Comparison of ENCODE assay signal across 19 cellular contexts in genomic region chrX:10726647-10727046, GRCh38.
DNase-seq lines count a peak whose midpoint lies in the region; ATAC-seq, FAIRE-seq and TF ChIP-seq lines count a peak whose summit lies in the region.
"Had no signal": no experiment of that assay in that cellular context is flagged by ENCODE, and none has a peak within 500 bp of the region (broad histone marks: within the 10 kb centered on the region; RNA-seq: fewer than 3 reads in every experiment).

No MANE protein-coding gene starts in this region.

- H3K27ac ChIP-seq in fibroblast of lung (ENCODE audit: insufficient read depth, low read length) (no peak overlapping the region), dorsolateral prefrontal cortex (no peak overlapping the region)

- TF ChIP-seq CTCF in fibroblast of lung (conservative IDR thresholded peaks at IDR 0.05 in 1 of 2, IDR thresholded peaks at IDR 0.05 in 1 of 2; ENCODE audit: low read depth in 1 of 2, low read length in 2 of 2) = no peak
- TF ChIP-seq CTCF in dorsolateral prefrontal cortex (IDR thresholded peaks at IDR 0.05 in 54 of 56, conservative IDR thresholded peaks at IDR 0.05 in 2 of 56; ENCODE audit: low read depth in 1 of 56, partially characterized antibody in 56 of 56) = no peak

- peak; percentile 79 for DNase-seq in EL
- DNase-seq in RCC 7860 (ENCODE audit: low spot score) = peak; percentile 78
- peak; percentile 70 to 94 for DNase-seq in fibroblast of lung (ENCODE audit: low read depth in 2 of 2)
- peak; percentile 1 for DNase-seq in pons (ENCODE audit: low spot score)
- DNase-seq in dorsolateral prefrontal cortex = no peak
- no peak for DNase-seq in stimulated activated CD4-positive, alpha-beta T cell treated with anti-CD3 and anti-CD28 coated beads, Interleukin-4, amount 100 ng/mL, for 1 hour
- no peak for DNase-seq in GM19239 (ENCODE audit: insufficient read length, low spot score)
- DNase-seq: activated CD8-positive, alpha-beta memory T cell treated with anti-CD3 and anti-CD28 coated beads, Interleukin-2, amount 50 U/mL, for 4 hours; activated naive CD8-positive, alpha-beta T cell treated with anti-CD3 and anti-CD28 coated beads, Interleukin-2, amount 50 U/mL, for 24 hours; CD4-positive, alpha-beta T cell; GOT3; NK-92 treated with Interleukin-12 subunit alpha and Interleukin-12 subunit beta, amount 100 ng/mL, for 24 hours; stimulated activated CD4-positive, alpha-beta T cell treated with anti-CD3 and anti-CD28 coated beads, Interleukin-4, amount 100 ng/mL, for 24 hours; stimulated activated naive B cell treated with anti-CD40 and anti-IgM and Interleukin-4, amounts not matched to agents 10 μg/mL and 1 μg/mL and 100 μg/mL, for 72 hours had no signal

- H3K4me3 ChIP-seq in fibroblast of lung (replicated peaks in 1 of 4; ENCODE audit: control extremely low read depth in 1 of 4, insufficient read depth in 1 of 4, low read depth in 3 of 4, low read length in 4 of 4) (no peak overlapping the region), dorsolateral prefrontal cortex (no peak overlapping the region)

- H3K9ac ChIP-seq in fibroblast of lung (ENCODE audit: insufficient read depth, low read length) = no peak overlapping the region

- no peaks in the 10 kb centered on the region for H4K20me1 ChIP-seq in fibroblast of lung (ENCODE audit: control insufficient read depth, extremely low read depth, insufficient read depth, low read length)

- H3K4me2 ChIP-seq in fibroblast of lung (ENCODE audit: extremely low read depth, insufficient read depth, low read length) = no peak overlapping the region

- no peak for ATAC-seq in GM18498 (IDR thresholded peaks at IDR 0.05; ENCODE audit: unreplicated experiment)
- ATAC-seq: activated naive CD8-positive, alpha-beta T cell treated with anti-CD3 and anti-CD28 coated beads, Interleukin-2, amount 50 U/mL, for 24 hours; SK-N-SH treated with all-trans-retinoic acid at 6 μM for 48 hours; stimulated activated naive B cell treated with anti-CD40 and anti-IgM and Interleukin-4, amounts not matched to agents 10 μg/mL and 1 μg/mL and 100 μg/mL, for 72 hours; WTC11 had no signal

- H3K4me1 ChIP-seq in fibroblast of lung (ENCODE audit: control insufficient read depth, extremely low read depth, insufficient read depth, low read length) = no peaks in the 10 kb centered on the region

- H3K36me3 ChIP-seq in fibroblast of lung (ENCODE audit: control insufficient read depth, insufficient read depth, low read length) = no peaks in the 10 kb centered on the region

- no peaks in the 10 kb centered on the region for H3K27me3 ChIP-seq in fibroblast of lung (ENCODE audit: control insufficient read depth, insufficient read depth, low read length)
- peaks cover 0 to 52% (median 7%) of the 10 kb centered on the region in 45 donors for H3K27me3 ChIP-seq in dorsolateral prefrontal cortex

- H3K79me2 ChIP-seq in fibroblast of lung (ENCODE audit: control insufficient read depth, insufficient read depth, low read length) = no peaks in the 10 kb centered on the region

- H3K9me3 ChIP-seq in fibroblast of lung (ENCODE audit: control insufficient read depth, insufficient read depth, low read depth, low read length) = no peaks in the 10 kb centered on the region

- peak; percentile 97 for FAIRE-seq in RCC 7860 (lab: Jason Lieb, UNC)
- no peak for FAIRE-seq in GM19239 (lab: Jason Lieb, UNC)
- FAIRE-seq: GM18507, islet of Langerhans had no signal

- intact Hi-C loops in dorsolateral prefrontal cortex (cut with DNase I) = loop anchor here in 1 of 2 donors (5.0 kb wide), 1 partner anchor 539 kb away; no protein-coding TSS in a partner anchor

- no peak overlapping the region for H2AFZ ChIP-seq in fibroblast of lung (ENCODE audit: low read length)

Comparison
In these comparisons a context has a peak if more than half of its experiments do, and no peak if none do; other contexts are left out.
1. DNase-seq: peak in EL (single experiment), RCC 7860 (single experiment), fibroblast of lung (2 of 2) and pons (single experiment); none in dorsolateral prefrontal cortex (0 of 10), stimulated activated CD4-positive, alpha-beta T cell treated with anti-CD3 and anti-CD28 coated beads, Interleukin-4, amount 100 ng/mL, for 1 hour (single experiment) and GM19239 (single experiment).